Comparison of ENCODE assay signal across 25 cellular contexts in the genomic region with DNA sequence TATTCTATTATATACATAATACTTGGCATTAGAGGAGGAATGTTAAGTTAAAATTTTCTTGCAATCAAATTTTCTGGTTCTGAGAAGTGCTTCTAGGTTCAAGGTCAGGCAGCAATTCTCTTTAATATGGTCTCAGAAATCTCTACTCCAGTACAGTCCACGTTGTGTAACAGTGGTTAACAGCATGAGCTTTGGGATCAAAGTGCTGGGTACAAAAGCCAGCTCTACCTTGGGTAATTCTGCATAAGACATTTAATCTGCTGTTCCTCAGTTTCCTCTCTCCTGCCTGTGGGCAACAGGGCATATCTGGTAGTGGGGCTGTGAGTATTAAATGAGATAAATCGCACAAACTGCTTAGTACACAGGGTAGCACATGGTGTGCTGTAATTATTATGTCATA.
DNase-seq lines count a peak whose midpoint lies in the region; ATAC-seq, FAIRE-seq and TF ChIP-seq lines count a peak whose summit lies in the region.
"Had no signal": no experiment of that assay in that cellular context is flagged by ENCODE, and none has a peak within 500 bp of the region (broad histone marks: within the 10 kb centered on the region; RNA-seq: fewer than 3 reads in every experiment).

No MANE protein-coding gene starts in this region.

- H3K4me2 ChIP-seq in HepG2 (ENCODE audit: low read depth, low read length) (no peak overlapping the region), PC-9 (no peak overlapping the region)
- H3K4me2 ChIP-seq: BLaER1 had no signal

- H2AFZ ChIP-seq in HepG2 (ENCODE audit: low read length) (no peak overlapping the region), PC-9 (no peak overlapping the region)

- intact Hi-C loops in HepG2 (cut with micrococcal nuclease; ENCODE audit: unreplicated experiment), result no loop called here
- intact Hi-C loops in right lobe of liver (cut with DNase I), result no loop called here
- intact Hi-C loops in PC-9 (cut with micrococcal nuclease; ENCODE audit: unreplicated experiment), result no loop called here

- no peaks in the 10 kb centered on the region for H3K9me2 ChIP-seq in PC-9 (ENCODE audit: insufficient read depth)

- BruUV-seq in HepG2 (replicated peaks; lab: Mats Ljungman, UMichigan) (no TSS peak), PC-9 (replicated peaks; lab: Mats Ljungman, UMichigan) (no TSS peak)

- TF ChIP-seq POLR2A in HepG2 (IDR thresholded peaks at IDR 0.05; ENCODE audit: insufficient read depth in 1 of 2, low read depth in 2 of 2, low read length in 2 of 2), result no peak
- TF ChIP-seq POLR2A in right lobe of liver (IDR thresholded peaks at IDR 0.05), result no peak

- H4K20me1 ChIP-seq in HepG2 (ENCODE audit: insufficient read depth, low read length) (no peaks in the 10 kb centered on the region), PC-9 (ENCODE audit: insufficient read depth) (no peaks in the 10 kb centered on the region)
- H4K20me1 ChIP-seq: BLaER1 had no signal

- no peak for TF ChIP-seq RAD21 in HepG2 (CRISPR knock-in tag; IDR thresholded peaks at IDR 0.05)

- H3K79me2 ChIP-seq in HepG2 (ENCODE audit: insufficient read depth, low read length) (no peaks in the 10 kb centered on the region), PC-9 (ENCODE audit: low read depth) (no peaks in the 10 kb centered on the region)

- POLR2A ChIA-PET in HepG2 (lab: Yijun Ruan, JAX) (interaction anchor here (1.2 kb wide), 1 partner anchor 553 kb away, joined by 3 read pairs; a partner anchor contains a TSS), PC-9 (lab: Charles Lee; ENCODE audit: unreplicated experiment) (no interaction called here)

- no peaks in the 10 kb centered on the region for H3F3A ChIP-seq in PC-9 (ENCODE audit: insufficient read depth, low read depth)

- in situ Hi-C loops in HepG2 (cut with HindIII; ENCODE audit: extremely low pct_ligation_motif_present, low pct_unique_long_range_greater_than_20kb), result no loop called here

- no peak for ATAC-seq in HepG2
- no peak for ATAC-seq in right lobe of liver
- ATAC-seq: GM12878 had no signal

- H3K9ac ChIP-seq in HepG2 (ENCODE audit: insufficient read depth, low read depth, low read length), result no peak overlapping the region
- H3K9ac ChIP-seq: BLaER1 had no signal

- H3K9me3 ChIP-seq in HepG2 (ENCODE audit: low read length), result no peaks in the 10 kb centered on the region
- no peaks in the 10 kb centered on the region for H3K9me3 ChIP-seq in right lobe of liver
- H3K9me3 ChIP-seq in PC-9 (ENCODE audit: insufficient read depth, low read depth), result no peaks in the 10 kb centered on the region
- H3K9me3 ChIP-seq: BE2C, BLaER1 had no signal

- no peak for FAIRE-seq in HepG2 (lab: Jason Lieb, UNC)
- FAIRE-seq: A204.1, GM12878, GM12892, GM18507 had no signal

- H3K27ac ChIP-seq in HepG2 (ENCODE audit: extremely low read length, insufficient read depth, low read length) (no peak overlapping the region), right lobe of liver (no peak overlapping the region), VCaP (peak overlapping the region; percentile 92), PC-9 (no peak overlapping the region)
- H3K27ac ChIP-seq: BLaER1 had no signal

- H3K36me3 ChIP-seq in HepG2 (replicated peaks in 1 of 2; ENCODE audit: control insufficient read depth in 1 of 2, insufficient read depth in 2 of 2, low read length in 2 of 2) (no peaks in the 10 kb centered on the region; a peak in 1 of 5 replicates), right lobe of liver (no peaks in the 10 kb centered on the region), PC-9 (ENCODE audit: low read depth) (no peaks in the 10 kb centered on the region)
- H3K36me3 ChIP-seq: BE2C, BLaER1 had no signal

- TF ChIP-seq EP300 in HepG2 (IDR thresholded peaks at IDR 0.05; ENCODE audit: low read depth in 2 of 2, low read length in 2 of 2) (no peak), HepG2 (CRISPR knock-in tag; IDR thresholded peaks at IDR 0.05; ENCODE audit: borderline replicate concordance) (no peak)

- TF ChIP-seq CTCF in HepG2 (CRISPR knock-in tag; IDR thresholded peaks at IDR 0.05) (no peak), right lobe of liver (IDR thresholded peaks at IDR 0.05) (no peak), VCaP (conservative IDR thresholded peaks at IDR 0.05) (no peak), PC-9 (conservative IDR thresholded peaks at IDR 0.05) (no peak)

- no peaks in the 10 kb centered on the region for H3K4me1 ChIP-seq in HepG2 (ENCODE audit: insufficient read depth, low read length)
- H3K4me1 ChIP-seq in right lobe of liver, result no peaks in the 10 kb centered on the region
- no peaks in the 10 kb centered on the region for H3K4me1 ChIP-seq in PC-9 (replicated peaks; ENCODE audit: insufficient read depth)
- H3K4me1 ChIP-seq: BE2C had no signal

- CTCF ChIA-PET in HepG2 (lab: Yijun Ruan, JAX; ENCODE audit: low intra/inter-chr PET ratio, low total read pairs), result no interaction called here
- CTCF ChIA-PET in PC-9 (lab: Charles Lee), result no interaction called here

- H3K4me3 ChIP-seq in HepG2 (replicated peaks in 1 of 3; ENCODE audit: insufficient read depth in 1 of 3, low read depth in 2 of 3, low read length in 3 of 3) (no peak overlapping the region), right lobe of liver (no peak overlapping the region), PC-9 (no peak overlapping the region)
- H3K4me3 ChIP-seq: BLaER1, GM12878 had no signal

- no peaks in the 10 kb centered on the region for H3K27me3 ChIP-seq in HepG2 (ENCODE audit: control insufficient read depth in 1 of 2, insufficient read depth in 2 of 2, low read length in 2 of 2)
- no peaks in the 10 kb centered on the region for H3K27me3 ChIP-seq in right lobe of liver
- H3K27me3 ChIP-seq in PC-9 (ENCODE audit: insufficient read depth, low read depth), result no peaks in the 10 kb centered on the region
- H3K27me3 ChIP-seq: BE2C, BLaER1 had no signal

- DNase-seq in HepG2 (ENCODE audit: low spot score) (no peak), right lobe of liver (no peak), kidney tubule cell (ENCODE audit: low spot score) (no peak), PC-9 (no peak)
- DNase-seq: 8988T; ACHN; BE2C; C1 segment of cervical spinal cord; CD4-positive, alpha-beta memory T cell; CD4-positive, CD25-positive, alpha-beta regulatory T cell; CD8-positive, alpha-beta memory T cell; COR-L47; DMS 273 treated with DMSO at 0.1 percent for 48 hours; DMS153; DMS53; DMS79; DND-41; EL; GDM1 had no signal

- 81% methylated on average over 2 of the region's 2 CpGs for WGBS in HepG2 (ENCODE audit: low lambda C conversion rate)
- WGBS in right lobe of liver (ENCODE audit: insufficient coverage, low coverage, low lambda C conversion rate, missing lambda C conversion rate), result 69% methylated on average over 2 of the region's 2 CpGs

TF ChIP-seq in HepG2, 621 proteins besides CTCF, POLR2A, EP300 and RAD21:
- TF ChIP-seq ISX (CRISPR knock-in tag; conservative IDR thresholded peaks at IDR 0.05) (no peak), HNF4A (CRISPR knock-in tag; IDR thresholded peaks at IDR 0.05) (peak; percentile 44; the same call in 1 of the 2 replicates), HNF4G (IDR thresholded peaks at IDR 0.05; ENCODE audit: borderline replicate concordance, low read depth, low read length) (0 out of 2 replicates have a peak, but pooled peaks have one; percentile 21), HNF4G (CRISPR knock-in tag; IDR thresholded peaks at IDR 0.05; ENCODE audit: borderline replicate concordance, low read depth) (no peak), PAF1 (CRISPR knock-in tag; IDR thresholded peaks at IDR 0.05) (no peak), ZNF776 (CRISPR knock-in tag; IDR thresholded peaks at IDR 0.05) (no peak), ZFP1 (CRISPR knock-in tag; IDR thresholded peaks at IDR 0.05) (peak; percentile 97), ZNF773 (CRISPR knock-in tag; IDR thresholded peaks at IDR 0.05; ENCODE audit: borderline replicate concordance) (no peak), ZNF33B (CRISPR knock-in tag; IDR thresholded peaks at IDR 0.05) (no peak)
- TF ChIP-seq, protein P1, sequence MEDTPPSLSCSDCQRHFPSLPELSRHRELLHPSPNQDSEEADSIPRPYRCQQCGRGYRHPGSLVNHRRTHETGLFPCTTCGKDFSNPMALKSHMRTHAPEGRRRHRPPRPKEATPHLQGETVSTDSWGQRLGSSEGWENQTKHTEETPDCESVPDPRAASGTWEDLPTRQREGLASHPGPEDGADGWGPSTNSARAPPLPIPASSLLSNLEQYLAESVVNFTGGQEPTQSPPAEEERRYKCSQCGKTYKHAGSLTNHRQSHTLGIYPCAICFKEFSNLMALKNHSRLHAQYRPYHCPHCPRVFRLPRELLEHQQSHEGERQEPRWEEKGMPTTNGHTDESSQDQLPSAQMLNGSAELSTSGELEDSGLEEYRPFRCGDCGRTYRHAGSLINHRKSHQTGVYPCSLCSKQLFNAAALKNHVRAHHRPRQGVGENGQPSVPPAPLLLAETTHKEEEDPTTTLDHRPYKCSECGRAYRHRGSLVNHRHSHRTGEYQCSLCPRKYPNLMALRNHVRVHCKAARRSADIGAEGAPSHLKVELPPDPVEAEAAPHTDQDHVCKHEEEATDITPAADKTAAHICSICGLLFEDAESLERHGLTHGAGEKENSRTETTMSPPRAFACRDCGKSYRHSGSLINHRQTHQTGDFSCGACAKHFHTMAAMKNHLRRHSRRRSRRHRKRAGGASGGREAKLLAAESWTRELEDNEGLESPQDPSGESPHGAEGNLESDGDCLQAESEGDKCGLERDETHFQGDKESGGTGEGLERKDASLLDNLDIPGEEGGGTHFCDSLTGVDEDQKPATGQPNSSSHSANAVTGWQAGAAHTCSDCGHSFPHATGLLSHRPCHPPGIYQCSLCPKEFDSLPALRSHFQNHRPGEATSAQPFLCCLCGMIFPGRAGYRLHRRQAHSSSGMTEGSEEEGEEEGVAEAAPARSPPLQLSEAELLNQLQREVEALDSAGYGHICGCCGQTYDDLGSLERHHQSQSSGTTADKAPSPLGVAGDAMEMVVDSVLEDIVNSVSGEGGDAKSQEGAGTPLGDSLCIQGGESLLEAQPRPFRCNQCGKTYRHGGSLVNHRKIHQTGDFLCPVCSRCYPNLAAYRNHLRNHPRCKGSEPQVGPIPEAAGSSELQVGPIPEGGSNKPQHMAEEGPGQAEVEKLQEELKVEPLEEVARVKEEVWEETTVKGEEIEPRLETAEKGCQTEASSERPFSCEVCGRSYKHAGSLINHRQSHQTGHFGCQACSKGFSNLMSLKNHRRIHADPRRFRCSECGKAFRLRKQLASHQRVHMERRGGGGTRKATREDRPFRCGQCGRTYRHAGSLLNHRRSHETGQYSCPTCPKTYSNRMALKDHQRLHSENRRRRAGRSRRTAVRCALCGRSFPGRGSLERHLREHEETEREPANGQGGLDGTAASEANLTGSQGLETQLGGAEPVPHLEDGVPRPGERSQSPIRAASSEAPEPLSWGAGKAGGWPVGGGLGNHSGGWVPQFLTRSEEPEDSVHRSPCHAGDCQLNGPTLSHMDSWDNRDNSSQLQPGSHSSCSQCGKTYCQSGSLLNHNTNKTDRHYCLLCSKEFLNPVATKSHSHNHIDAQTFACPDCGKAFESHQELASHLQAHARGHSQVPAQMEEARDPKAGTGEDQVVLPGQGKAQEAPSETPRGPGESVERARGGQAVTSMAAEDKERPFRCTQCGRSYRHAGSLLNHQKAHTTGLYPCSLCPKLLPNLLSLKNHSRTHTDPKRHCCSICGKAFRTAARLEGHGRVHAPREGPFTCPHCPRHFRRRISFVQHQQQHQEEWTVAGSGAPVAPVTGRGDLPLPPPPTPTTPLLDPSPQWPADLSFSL (CRISPR knock-in tag; IDR thresholded peaks at IDR 0.05), result no peak
